8 cellular contexts compared by ENCODE assay signal in genomic region chrX:123422875-123423274, GRCh38.
DNase-seq lines count a peak whose midpoint lies in the region; ATAC-seq and TF ChIP-seq lines count a peak whose summit lies in the region.

No MANE protein-coding gene starts in this region.

- H2AK9ac ChIP-seq in IMR-90 (replicated peaks; ENCODE audit: low read depth, low read length, poor library complexity): no peak overlapping the region

- H3K79me1 ChIP-seq in IMR-90 (ENCODE audit: low read depth in 1 of 2, low read length in 2 of 2) (no peaks in the 10 kb centered on the region), mesenchymal stem cell (replicated peaks; ENCODE audit: low read length, poor library complexity, severe bottlenecking) (no peaks in the 10 kb centered on the region)

- no peaks in the 10 kb centered on the region for H3K9me1 ChIP-seq in IMR-90 (ENCODE audit: insufficient read depth, low read length)

- POLR2A ChIA-PET in IMR-90 (lab: Charles Lee; ENCODE audit: unreplicated experiment): no interaction called here

- no peak overlapping the region for H3K4me3 ChIP-seq in IMR-90 (ENCODE audit: insufficient read depth, low read depth, low read length)
- no peak overlapping the region for H3K4me3 ChIP-seq in mesenchymal stem cell (ENCODE audit: insufficient read depth in 1 of 2, low read depth in 1 of 2, low read length in 2 of 2)

- H3K9ac ChIP-seq in IMR-90 (ENCODE audit: low read depth, low read length) (no peak overlapping the region), mesenchymal stem cell (ENCODE audit: low read length) (no peak overlapping the region)

- H3K4me1 ChIP-seq in IMR-90 (ENCODE audit: control insufficient read depth, insufficient read depth, low read length) (no peaks in the 10 kb centered on the region), mesenchymal stem cell (ENCODE audit: control insufficient read depth, insufficient read depth, low read depth, low read length) (no peaks in the 10 kb centered on the region)

- no peak overlapping the region for H2BK12ac ChIP-seq in mesenchymal stem cell (ENCODE audit: low read length in 2 of 2)

- H4K8ac ChIP-seq in IMR-90 (ENCODE audit: low read depth in 2 of 2, low read length in 2 of 2): no peak overlapping the region
- no peak overlapping the region for H4K8ac ChIP-seq in mesenchymal stem cell (ENCODE audit: low read length)

- peak; percentile 17 for DNase-seq in GM03348 (ENCODE audit: low spot score)
- DNase-seq in IMR-90: peak; percentile 13
- DNase-seq in mesenchymal stem cell: peak; percentile 19
- no peak for DNase-seq in COR-L47 (lab: John Stamatoyannopoulos, UW)
- DNase-seq in stimulated activated CD4-positive, alpha-beta T cell treated with anti-CD3 and anti-CD28 coated beads, Interleukin-2, amount 100 ng/mL, for 48 hours: no peak
- no peak for DNase-seq in posterior vena cava (ENCODE audit: low spot score)

- H3K27ac ChIP-seq in IMR-90 (ENCODE audit: insufficient read depth, low read length) (no peak overlapping the region), mesenchymal stem cell (ENCODE audit: low read length, poor library complexity, severe bottlenecking) (no peak overlapping the region)

- no peaks in the 10 kb centered on the region for H3K9me3 Mint-ChIP-seq in brain

- H3K9me3 ChIP-seq in IMR-90 (ENCODE audit: control insufficient read depth, insufficient read depth, low read length): no peaks in the 10 kb centered on the region
- no peaks in the 10 kb centered on the region for H3K9me3 ChIP-seq in mesenchymal stem cell (ENCODE audit: control insufficient read depth, low read length)

- no peaks in the 10 kb centered on the region for H3K27me3 Mint-ChIP-seq in brain

- intact Hi-C loops in IMR-90 (cut with micrococcal nuclease): no loop called here
- intact Hi-C loops in posterior vena cava (cut with DNase I): no loop called here

- ATAC-seq in IMR-90 (ENCODE audit: low read depth) (peak; percentile 65; the same call in 1 of the 2 replicates), GM21526 (IDR thresholded peaks at IDR 0.05; ENCODE audit: low FRiP score, unreplicated experiment) (no peak)

- H2BK120ac ChIP-seq in IMR-90 (ENCODE audit: low read depth, low read length) (no peak overlapping the region), mesenchymal stem cell (ENCODE audit: low read depth, low read length) (no peak overlapping the region)

- WGBS in IMR-90 (ENCODE audit: extremely low coverage in 2 of 2, insufficient read length in 1 of 2), 2 experiments: no CpG with 5 or more reads among the region's 1 CpG
- WGBS in mesenchymal stem cell: no CpG with 5 or more reads among the region's 1 CpG

- H3K23ac ChIP-seq in IMR-90 (ENCODE audit: low read depth, low read length): no peak overlapping the region
- H3K23ac ChIP-seq in mesenchymal stem cell (ENCODE audit: low read length in 2 of 2): no peak overlapping the region

- H3K36me3 ChIP-seq in IMR-90 (ENCODE audit: control insufficient read depth, insufficient read depth, low read length) (no peaks in the 10 kb centered on the region), mesenchymal stem cell (ENCODE audit: control insufficient read depth in 1 of 2, insufficient read depth in 2 of 2, low read depth in 1 of 2, low read length in 2 of 2) (peaks cover 0 to 6% of the 10 kb centered on the region in 2 experiments)

- H3K27ac Mint-ChIP-seq in brain: peak overlapping the region in 1 of 5 experiments; percentile 33

- no peak overlapping the region for H2AK5ac ChIP-seq in IMR-90 (ENCODE audit: low read depth, low read length)
- no peak overlapping the region for H2AK5ac ChIP-seq in mesenchymal stem cell (ENCODE audit: low read length, severe bottlenecking)

- H2BK15ac ChIP-seq in IMR-90 (ENCODE audit: low read depth, low read length) (no peak overlapping the region), mesenchymal stem cell (ENCODE audit: low read depth, poor library complexity, severe bottlenecking) (no peak overlapping the region)

- CTCF ChIA-PET in IMR-90 (lab: Yijun Ruan, JAX): interaction anchor here (0.6 kb wide), 1 partner anchor 210 kb away, joined by 3 read pairs; no protein-coding TSS in a partner anchor

- TF ChIP-seq POLR2A in IMR-90 (IDR thresholded peaks at IDR 0.05; ENCODE audit: low read depth, low read length): no peak

- H3K27me3 ChIP-seq in IMR-90 (ENCODE audit: control insufficient read depth, insufficient read depth, low read length) (no peaks in the 10 kb centered on the region), mesenchymal stem cell (ENCODE audit: control insufficient read depth in 1 of 2, insufficient read depth in 1 of 2, low read length in 2 of 2) (no peaks in the 10 kb centered on the region)

- TF ChIP-seq RAD21 in IMR-90 (IDR thresholded peaks at IDR 0.05; ENCODE audit: low read length): peak; percentile 48

- no peak overlapping the region for H3K4me3 Mint-ChIP-seq in brain

- TF ChIP-seq CTCF in IMR-90 (conservative IDR thresholded peaks at IDR 0.05; ENCODE audit: low read depth, low read length): peak; percentile 48
- TF ChIP-seq CTCF in brain (conservative IDR thresholded peaks at IDR 0.05): peak; percentile 57 to 72

- H3K18ac ChIP-seq in IMR-90 (ENCODE audit: low read depth, low read length) (no peak overlapping the region), mesenchymal stem cell (ENCODE audit: low read depth in 1 of 2, low read length in 2 of 2) (no peak overlapping the region)

- H3K4me1 Mint-ChIP-seq in brain: peaks cover 9% of the 10 kb centered on the region

- no peaks in the 10 kb centered on the region for H4K20me1 ChIP-seq in IMR-90 (ENCODE audit: insufficient read depth, low read length)

- no peak overlapping the region for H4K5ac ChIP-seq in IMR-90 (ENCODE audit: low read depth, low read length)

- no TSS peak for BruUV-seq in IMR-90 (replicated peaks; lab: Mats Ljungman, UMichigan)

- H3K4ac ChIP-seq in IMR-90 (ENCODE audit: low read depth, low read length) (no peak overlapping the region), mesenchymal stem cell (ENCODE audit: low read depth in 1 of 2, low read length in 2 of 2) (no peak overlapping the region)

- dilution Hi-C loops in IMR-90 (cut with HindIII; ENCODE audit: low sequenced_read_pairs, unreplicated experiment): no loop called here

- H2AFZ ChIP-seq in IMR-90 (replicated peaks; ENCODE audit: low read length, poor library complexity) (no peak overlapping the region), mesenchymal stem cell (ENCODE audit: low read depth, low read length) (no peak overlapping the region)

- in situ Hi-C loops in IMR-90 (cut with MboI; ENCODE audit: low sequenced_read_pairs): no loop called here

- H3K56ac ChIP-seq in IMR-90 (ENCODE audit: extremely low read depth, insufficient read depth, low read length): no peak overlapping the region

- H3K36me3 Mint-ChIP-seq in brain: peaks cover 3% of the 10 kb centered on the region

- H3K4me2 ChIP-seq in IMR-90 (ENCODE audit: low read depth, low read length) (no peak overlapping the region), mesenchymal stem cell (ENCODE audit: low read length, poor library complexity, severe bottlenecking) (no peak overlapping the region)

- no peak overlapping the region for H4K91ac ChIP-seq in IMR-90 (ENCODE audit: insufficient read depth, low read depth, low read length)
- H4K91ac ChIP-seq in mesenchymal stem cell (ENCODE audit: low read length): no peak overlapping the region

- H2BK5ac ChIP-seq in IMR-90 (ENCODE audit: low read depth, low read length, poor library complexity, severe bottlenecking): no peak overlapping the region
- H2BK5ac ChIP-seq in mesenchymal stem cell (ENCODE audit: low read depth, low read length, poor library complexity, severe bottlenecking): no peak overlapping the region

- H3K14ac ChIP-seq in IMR-90 (replicated peaks; ENCODE audit: low read depth, low read length): no peak overlapping the region
- H3K14ac ChIP-seq in mesenchymal stem cell (ENCODE audit: low read length in 2 of 2): no peak overlapping the region

- H2BK20ac ChIP-seq in IMR-90 (ENCODE audit: low read depth, low read length): no peak overlapping the region

TF ChIP-seq in IMR-90, 13 proteins besides CTCF, POLR2A, EP300 and RAD21:
- no peak for TF ChIP-seq MAFK (IDR thresholded peaks at IDR 0.05; ENCODE audit: low read depth, low read length)
- peak; percentile 32; the same call in 1 of the 2 replicates for TF ChIP-seq SMC3 (IDR thresholded peaks at IDR 0.05; ENCODE audit: low read depth, low read length)
- no peak for TF ChIP-seq CEBPB (IDR thresholded peaks at IDR 0.05; ENCODE audit: low read depth, low read length)
- no peak for TF ChIP-seq BHLHE40 (IDR thresholded peaks at IDR 0.05; ENCODE audit: low read depth, low read length)

Comparison
In these comparisons a context has a peak if more than half of its experiments do, and no peak if none do; other contexts are left out.
1. DNase-seq: peak in GM03348 (single experiment), IMR-90 (single experiment) and mesenchymal stem cell (single experiment); none in COR-L47 (single experiment), stimulated activated CD4-positive, alpha-beta T cell treated with anti-CD3 and anti-CD28 coated beads, Interleukin-2, amount 100 ng/mL, for 48 hours (0 of 2) and posterior vena cava (single experiment).